20 cellular contexts compared by ENCODE assay signal in the genomic region with DNA sequence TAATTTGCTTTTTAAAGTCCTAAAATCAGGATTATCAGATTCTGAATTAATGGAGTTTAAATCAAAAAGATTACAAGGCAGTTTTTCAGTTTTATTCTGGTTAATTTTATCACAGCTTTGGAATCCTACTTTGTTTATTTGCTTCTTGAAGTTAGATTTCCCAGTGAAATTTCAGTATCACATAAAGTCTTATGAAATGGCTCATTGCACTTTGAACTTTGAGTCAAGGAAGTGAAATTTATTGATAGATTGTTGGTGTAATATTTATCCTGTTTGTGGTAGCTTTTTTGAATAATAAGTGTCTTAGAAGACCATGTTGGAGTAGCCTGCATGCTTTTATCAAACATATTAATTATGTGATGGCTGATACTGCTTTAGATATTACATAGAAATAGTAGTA.
A peak's percentile ranks its signal among the peaks of the same experiment; 100 is the strongest.
DNase-seq lines count a peak whose midpoint lies in the region; ATAC-seq, FAIRE-seq and TF ChIP-seq lines count a peak whose summit lies in the region.
"Had no signal": no experiment of that assay in that cellular context is flagged by ENCODE, and none has a peak within 500 bp of the region (broad histone marks: within the 10 kb centered on the region; RNA-seq: fewer than 3 reads in every experiment).

No MANE protein-coding gene starts in this region.

- DNase-seq in D721Med (ENCODE audit: insufficient read length, low spot score) (no peak), neural crest cell (ENCODE audit: low read depth, low spot score) (no peak), WTC11 (ENCODE audit: low spot score) (no peak)
- no peak for DNase-seq in activated T-cell treated with anti-CD3 and anti-CD28 coated beads, Interleukin-2, amount 50 U/mL, for 1 hour
- DNase-seq: GOT3, HFFc6, NCI-H1092, NCI-H1436, NCI-H187, NCI-H2081 treated with DMSO at 0.1 percent for 48 hours, NCI-H2171, NCI-H226, NCI-H510A, NCI-H69, Right ventricle myocardium superior, RPMI8226 had no signal

- H3K4me1 Mint-ChIP-seq in neural crest cell = peaks cover 3% of the 10 kb centered on the region
- peaks cover 4% of the 10 kb centered on the region; the same call in 1 of the 2 replicates for H3K4me1 Mint-ChIP-seq in WTC11

- ATAC-seq in GM18502 (IDR thresholded peaks at IDR 0.05; ENCODE audit: poor library complexity, unreplicated experiment) = no peak
- no peak for ATAC-seq in HG02642 (IDR thresholded peaks at IDR 0.05; ENCODE audit: poor library complexity, unreplicated experiment)
- ATAC-seq in WTC11 = no peak

- no peaks in the 10 kb centered on the region for H3K9me3 Mint-ChIP-seq in neural crest cell
- no peaks in the 10 kb centered on the region for H3K9me3 Mint-ChIP-seq in WTC11
- H3K9me3 Mint-ChIP-seq: HFFc6, IgD-negative memory B cell had no signal

- H3K36me3 Mint-ChIP-seq in neural crest cell (ENCODE audit: low read depth) = peaks cover 21% of the 10 kb centered on the region
- H3K36me3 Mint-ChIP-seq in WTC11 = peaks cover 25% of the 10 kb centered on the region

- peak; percentile 16 for FAIRE-seq in D721Med (lab: Jason Lieb, UNC)
- peak; percentile 36 for FAIRE-seq in colon (lab: Jason Lieb, UNC)

- no peak overlapping the region for H3K4me3 Mint-ChIP-seq in neural crest cell
- H3K4me3 Mint-ChIP-seq in WTC11 = no peak overlapping the region
- H3K4me3 Mint-ChIP-seq: HFFc6, IgD-negative memory B cell had no signal

- H3K27me3 Mint-ChIP-seq in neural crest cell (ENCODE audit: low read depth) = no peaks in the 10 kb centered on the region
- H3K27me3 Mint-ChIP-seq in WTC11 (ENCODE audit: low read depth) = no peaks in the 10 kb centered on the region
- H3K27me3 Mint-ChIP-seq: IgD-negative memory B cell had no signal

- H3K27ac Mint-ChIP-seq in neural crest cell (ENCODE audit: unreplicated experiment) = peak overlapping the region; percentile 27
- H3K27ac Mint-ChIP-seq in WTC11 = no peak overlapping the region
- H3K27ac Mint-ChIP-seq: HFFc6 had no signal

- CTCF ChIA-PET in WTC11 (lab: Charles Lee) = interaction anchor here (0.6 kb wide), 1 partner anchor 158 kb away, joined by 3 read pairs; no protein-coding TSS in a partner anchor

- TF ChIP-seq CTCF in D721Med (IDR thresholded peaks at IDR 0.05; ENCODE audit: insufficient read depth, missing control alignments) = no peak
- no peak for TF ChIP-seq CTCF in neural crest cell (conservative IDR thresholded peaks at IDR 0.05)
- TF ChIP-seq CTCF in WTC11 (IDR thresholded peaks at IDR 0.05) = no peak

- POLR2A ChIA-PET in WTC11 (lab: Charles Lee) = interaction anchor here (0.8 kb wide), 1 partner anchor 9 kb away, joined by 3 read pairs; no protein-coding TSS in a partner anchor

TF ChIP-seq in WTC11, 78 proteins besides CTCF, POLR2A, EP300 and RAD21:
- TF ChIP-seq PRRX2 (CRISPR knock-in tag; IDR thresholded peaks at IDR 0.05) (no peak), ZNF317 (CRISPR knock-in tag; IDR thresholded peaks at IDR 0.05; ENCODE audit: borderline replicate concordance, low read depth) (no peak), CBFB (CRISPR knock-in tag; IDR thresholded peaks at IDR 0.05; ENCODE audit: low read depth) (no peak), ESRRA (CRISPR knock-in tag; IDR thresholded peaks at IDR 0.05; ENCODE audit: borderline replicate concordance) (no peak), ZNF423 (CRISPR knock-in tag; IDR thresholded peaks at IDR 0.05) (no peak), NR3C1 (CRISPR knock-in tag; conservative IDR thresholded peaks at IDR 0.05; ENCODE audit: low read depth) (no peak), IRF2 (CRISPR knock-in tag; IDR thresholded peaks at IDR 0.05; ENCODE audit: borderline replicate concordance, low read depth) (no peak)
- TF ChIP-seq, protein P1, sequence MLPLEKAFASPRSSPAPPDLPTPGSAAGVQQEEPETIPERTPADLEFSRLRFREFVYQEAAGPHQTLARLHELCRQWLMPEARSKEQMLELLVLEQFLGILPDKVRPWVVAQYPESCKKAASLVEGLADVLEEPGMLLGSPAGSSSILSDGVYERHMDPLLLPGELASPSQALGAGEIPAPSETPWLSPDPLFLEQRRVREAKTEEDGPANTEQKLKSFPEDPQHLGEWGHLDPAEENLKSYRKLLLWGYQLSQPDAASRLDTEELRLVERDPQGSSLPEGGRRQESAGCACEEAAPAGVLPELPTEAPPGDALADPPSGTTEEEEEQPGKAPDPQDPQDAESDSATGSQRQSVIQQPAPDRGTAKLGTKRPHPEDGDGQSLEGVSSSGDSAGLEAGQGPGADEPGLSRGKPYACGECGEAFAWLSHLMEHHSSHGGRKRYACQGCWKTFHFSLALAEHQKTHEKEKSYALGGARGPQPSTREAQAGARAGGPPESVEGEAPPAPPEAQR (CRISPR knock-in tag; IDR thresholded peaks at IDR 0.05) = no peak
- TF ChIP-seq, protein P2, sequence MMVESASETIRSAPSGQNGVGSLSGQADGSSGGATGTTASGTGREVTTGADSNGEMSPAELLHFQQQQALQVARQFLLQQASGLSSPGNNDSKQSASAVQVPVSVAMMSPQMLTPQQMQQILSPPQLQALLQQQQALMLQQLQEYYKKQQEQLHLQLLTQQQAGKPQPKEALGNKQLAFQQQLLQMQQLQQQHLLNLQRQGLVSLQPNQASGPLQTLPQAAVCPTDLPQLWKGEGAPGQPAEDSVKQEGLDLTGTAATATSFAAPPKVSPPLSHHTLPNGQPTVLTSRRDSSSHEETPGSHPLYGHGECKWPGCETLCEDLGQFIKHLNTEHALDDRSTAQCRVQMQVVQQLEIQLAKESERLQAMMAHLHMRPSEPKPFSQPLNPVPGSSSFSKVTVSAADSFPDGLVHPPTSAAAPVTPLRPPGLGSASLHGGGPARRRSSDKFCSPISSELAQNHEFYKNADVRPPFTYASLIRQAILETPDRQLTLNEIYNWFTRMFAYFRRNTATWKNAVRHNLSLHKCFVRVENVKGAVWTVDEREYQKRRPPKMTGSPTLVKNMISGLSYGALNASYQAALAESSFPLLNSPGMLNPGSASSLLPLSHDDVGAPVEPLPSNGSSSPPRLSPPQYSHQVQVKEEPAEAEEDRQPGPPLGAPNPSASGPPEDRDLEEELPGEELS (CRISPR knock-in tag; IDR thresholded peaks at IDR 0.05) = no peak
- TF ChIP-seq, protein P3, sequence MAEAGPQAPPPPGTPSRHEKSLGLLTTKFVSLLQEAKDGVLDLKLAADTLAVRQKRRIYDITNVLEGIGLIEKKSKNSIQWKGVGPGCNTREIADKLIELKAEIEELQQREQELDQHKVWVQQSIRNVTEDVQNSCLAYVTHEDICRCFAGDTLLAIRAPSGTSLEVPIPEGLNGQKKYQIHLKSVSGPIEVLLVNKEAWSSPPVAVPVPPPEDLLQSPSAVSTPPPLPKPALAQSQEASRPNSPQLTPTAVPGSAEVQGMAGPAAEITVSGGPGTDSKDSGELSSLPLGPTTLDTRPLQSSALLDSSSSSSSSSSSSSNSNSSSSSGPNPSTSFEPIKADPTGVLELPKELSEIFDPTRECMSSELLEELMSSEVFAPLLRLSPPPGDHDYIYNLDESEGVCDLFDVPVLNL (CRISPR knock-in tag; IDR thresholded peaks at IDR 0.05; ENCODE audit: borderline replicate concordance, low read depth) = no peak
- TF ChIP-seq, protein P4, sequence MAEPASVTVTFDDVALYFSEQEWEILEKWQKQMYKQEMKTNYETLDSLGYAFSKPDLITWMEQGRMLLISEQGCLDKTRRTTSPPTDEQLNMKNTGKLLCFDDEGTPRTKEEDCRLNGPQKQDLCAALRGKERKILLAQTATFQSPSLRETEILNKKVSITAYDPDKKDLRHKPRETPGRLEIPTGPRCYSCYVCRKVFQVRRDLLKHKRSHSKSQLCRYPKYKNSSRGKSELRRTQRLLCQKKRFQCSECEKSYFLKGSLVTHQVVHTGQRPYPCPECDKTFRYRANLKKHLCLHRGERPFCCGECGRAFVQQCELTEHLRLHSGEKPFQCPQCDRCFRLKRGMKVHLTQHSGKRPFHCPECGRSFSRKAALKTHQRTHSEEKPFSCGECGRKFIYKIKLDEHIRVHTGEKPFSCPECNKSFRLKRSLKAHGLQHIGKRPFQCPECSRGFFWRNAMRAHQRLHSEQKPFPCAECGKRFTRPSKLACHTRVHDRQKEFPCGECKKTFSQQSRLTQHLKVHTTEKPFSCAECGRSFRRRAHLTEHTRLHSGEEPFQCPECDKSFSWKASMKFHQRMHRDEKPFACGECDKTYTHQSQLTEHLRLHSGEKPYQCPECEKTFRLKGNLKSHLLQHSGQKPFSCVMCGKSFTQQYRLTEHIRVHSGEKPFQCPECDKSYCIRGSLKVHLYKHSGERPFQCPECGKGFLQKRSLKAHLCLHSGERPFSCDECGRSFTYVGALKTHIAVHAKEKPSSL (CRISPR knock-in tag; conservative IDR thresholded peaks at IDR 0.05) = no peak
- TF ChIP-seq, protein P5, sequence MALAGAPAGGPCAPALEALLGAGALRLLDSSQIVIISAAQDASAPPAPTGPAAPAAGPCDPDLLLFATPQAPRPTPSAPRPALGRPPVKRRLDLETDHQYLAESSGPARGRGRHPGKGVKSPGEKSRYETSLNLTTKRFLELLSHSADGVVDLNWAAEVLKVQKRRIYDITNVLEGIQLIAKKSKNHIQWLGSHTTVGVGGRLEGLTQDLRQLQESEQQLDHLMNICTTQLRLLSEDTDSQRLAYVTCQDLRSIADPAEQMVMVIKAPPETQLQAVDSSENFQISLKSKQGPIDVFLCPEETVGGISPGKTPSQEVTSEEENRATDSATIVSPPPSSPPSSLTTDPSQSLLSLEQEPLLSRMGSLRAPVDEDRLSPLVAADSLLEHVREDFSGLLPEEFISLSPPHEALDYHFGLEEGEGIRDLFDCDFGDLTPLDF (CRISPR knock-in tag; IDR thresholded peaks at IDR 0.05) = no peak
- TF ChIP-seq, protein P6, sequence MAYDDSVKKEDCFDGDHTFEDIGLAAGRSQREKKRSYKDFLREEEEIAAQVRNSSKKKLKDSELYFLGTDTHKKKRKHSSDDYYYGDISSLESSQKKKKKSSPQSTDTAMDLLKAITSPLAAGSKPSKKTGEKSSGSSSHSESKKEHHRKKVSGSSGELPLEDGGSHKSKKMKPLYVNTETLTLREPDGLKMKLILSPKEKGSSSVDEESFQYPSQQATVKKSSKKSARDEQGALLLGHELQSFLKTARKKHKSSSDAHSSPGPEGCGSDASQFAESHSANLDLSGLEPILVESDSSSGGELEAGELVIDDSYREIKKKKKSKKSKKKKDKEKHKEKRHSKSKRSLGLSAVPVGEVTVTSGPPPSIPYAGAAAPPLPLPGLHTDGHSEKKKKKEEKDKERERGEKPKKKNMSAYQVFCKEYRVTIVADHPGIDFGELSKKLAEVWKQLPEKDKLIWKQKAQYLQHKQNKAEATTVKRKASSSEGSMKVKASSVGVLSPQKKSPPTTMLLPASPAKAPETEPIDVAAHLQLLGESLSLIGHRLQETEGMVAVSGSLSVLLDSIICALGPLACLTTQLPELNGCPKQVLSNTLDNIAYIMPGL (CRISPR knock-in tag; IDR thresholded peaks at IDR 0.05) = no peak
